In the genomic region with DNA sequence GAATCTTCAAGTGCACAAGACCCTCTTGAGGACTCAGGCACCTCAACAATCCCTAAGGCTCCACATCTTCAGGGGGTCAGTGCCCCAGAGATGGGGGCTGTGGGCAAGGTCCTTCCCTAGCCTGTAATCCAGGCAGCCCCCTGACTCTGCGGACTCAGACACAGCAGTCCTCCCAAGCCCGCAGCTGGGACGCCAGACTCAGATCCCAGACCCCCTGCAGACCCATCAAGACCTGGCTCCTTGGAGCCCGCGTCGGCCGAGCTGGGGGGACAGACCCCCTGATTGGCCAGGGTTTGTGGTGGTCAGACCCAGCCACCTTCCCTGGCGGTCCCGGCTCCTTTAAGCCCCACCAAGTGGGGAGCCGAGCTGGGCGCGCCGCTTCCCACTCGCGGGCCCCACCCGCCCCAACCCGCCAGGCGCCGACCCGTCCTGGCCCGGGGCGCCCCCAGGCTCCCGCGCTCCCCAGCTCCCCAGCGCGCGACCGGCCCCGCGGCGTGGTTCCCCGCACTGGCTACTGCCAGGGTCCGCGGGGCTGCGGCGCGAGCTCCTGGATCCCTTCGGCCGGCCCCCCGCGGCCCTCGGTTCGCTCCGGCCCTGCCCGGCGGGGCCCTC, we compare ENCODE assay signal across 8 cellular contexts. TPM values are rescaled to one million over a fixed set of nuclear protein-coding genes. Genes with fewer than 3 reads are reported as not detected.
DNase-seq lines count a peak whose midpoint lies in the region; TF ChIP-seq lines count a peak whose summit lies in the region.

No MANE protein-coding gene starts in this region.

- peak overlapping the region in 6 of 7 donors; percentile 15 to 69 (median 48) for H3K27ac Mint-ChIP-seq in CD14-positive monocyte
- peak overlapping the region; percentile 44 for H3K27ac Mint-ChIP-seq in osteocyte (ENCODE audit: unreplicated experiment)

- H3K27ac ChIP-seq in SJSA1, result no peak overlapping the region

- H3K9me3 Mint-ChIP-seq in CD14-positive monocyte (peaks cover 0 to 2% (median 0%) of the 10 kb centered on the region in 7 donors), osteocyte (ENCODE audit: unreplicated experiment) (no peaks in the 10 kb centered on the region)

- H3K4me3 ChIP-seq in SJSA1 (peak overlapping the region; percentile 59), foreskin fibroblast (ENCODE audit: low read depth in 1 of 2, low read length in 2 of 2) (peak overlapping the region; percentile 63 to 93)

- TF ChIP-seq CTCF in CD14-positive monocyte (IDR thresholded peaks at IDR 0.05) (no peak), foreskin fibroblast (IDR thresholded peaks at IDR 0.05; ENCODE audit: low read depth, low read length) (no peak), osteocyte (IDR thresholded peaks at IDR 0.05) (no peak)

- peak overlapping the region; percentile 81 to 92 for H3K4me3 Mint-ChIP-seq in CD14-positive monocyte
- peak overlapping the region; percentile 80 for H3K4me3 Mint-ChIP-seq in osteocyte (ENCODE audit: unreplicated experiment)

- H3K36me3 Mint-ChIP-seq in CD14-positive monocyte, result peaks cover 5 to 8% of the 10 kb centered on the region in 2 donors
- no peaks in the 10 kb centered on the region for H3K36me3 Mint-ChIP-seq in osteocyte (ENCODE audit: unreplicated experiment)

- peaks cover 71% of the 10 kb centered on the region for H3K4me1 Mint-ChIP-seq in CD14-positive monocyte
- H3K4me1 Mint-ChIP-seq in osteocyte (ENCODE audit: unreplicated experiment), result peaks cover 58% of the 10 kb centered on the region

- peaks cover 45% of the 10 kb centered on the region for H3K4me1 ChIP-seq in SJSA1 (replicated peaks)

- DNase-seq in CD14-positive monocyte (ENCODE audit: low spot score), result no peak
- peak in 1 of 2 experiments; percentile 45 for DNase-seq in SJSA1 (ENCODE audit: low read depth in 1 of 2, low spot score in 2 of 2)
- no peak for DNase-seq in foreskin fibroblast
- DNase-seq in osteocyte (ENCODE audit: extremely low spot score, unreplicated experiment), result no peak
- DNase-seq in NK-92 (lab: John Stamatoyannopoulos, UW; ENCODE audit: unreplicated experiment), result no peak
- no peak for DNase-seq in D341Med (ENCODE audit: low spot score)
- no peak for DNase-seq in HEK293T (ENCODE audit: extremely low spot score)
- no peak for DNase-seq in NCI-H446 treated with DMSO at 0.1 percent for 48 hours (lab: John Stamatoyannopoulos, UW)

- peaks cover 13 to 20% (median 17%) of the 10 kb centered on the region in 3 donors for H3K27me3 Mint-ChIP-seq in CD14-positive monocyte (ENCODE audit: low read depth in 3 of 3)
- no peaks in the 10 kb centered on the region for H3K27me3 Mint-ChIP-seq in osteocyte (ENCODE audit: unreplicated experiment)

- POLR2A ChIA-PET in HEK293T (lab: Yijun Ruan, JAX), result no interaction called here

- no peaks in the 10 kb centered on the region for H3K9me3 ChIP-seq in SJSA1 (replicated peaks)

- H3K27me3 ChIP-seq in SJSA1 (replicated peaks), result no peaks in the 10 kb centered on the region

- intact Hi-C loops in CD14-positive monocyte (cut with micrococcal nuclease), result loop anchor here in 1 of 2 donors (5.0 kb wide), 1 partner anchor 52 kb away; no protein-coding TSS in a partner anchor

- H3K36me3 ChIP-seq in SJSA1, result peaks cover 5% of the 10 kb centered on the region; the same call in 1 of the 2 replicates

- CTCF ChIA-PET in HEK293T (lab: Yijun Ruan, JAX), result no interaction called here

TF ChIP-seq in HEK293T, 16 proteins besides CTCF, POLR2A, EP300 and RAD21:
- TF ChIP-seq SUZ12 (IDR thresholded peaks at IDR 0.05), result no peak
- TF ChIP-seq FOXM1 (IDR thresholded peaks at IDR 0.05; ENCODE audit: borderline replicate concordance), result no peak
- no peak for TF ChIP-seq FOXA1 (IDR thresholded peaks at IDR 0.05)
- no peak for TF ChIP-seq ZNF384 (IDR thresholded peaks at IDR 0.05)
- TF ChIP-seq CTBP1 (IDR thresholded peaks at IDR 0.05; ENCODE audit: borderline replicate concordance), result no peak
- no peak for TF ChIP-seq L3MBTL2 (conservative IDR thresholded peaks at IDR 0.05)
- no peak for TF ChIP-seq NFRKB (IDR thresholded peaks at IDR 0.05)

RNA-seq across cellular contexts. Expression of a gene that starts 0.5 kb away (rescaled TPM):
- polyA plus RNA-seq in CD14-positive monocyte, result 1 to 10 TPM; 3.1 to 6.8 TPM
- 45.3 and 46.0 TPM in 2 replicates for total RNA-seq in SJSA1 (2014; rRNA removed; shearing (Covaris generic))
- total RNA-seq in osteocyte, result 47.7 and 47.9 TPM in 2 replicates

RNA-seq across cellular contexts. Expression of a gene that starts 54.0 kb away (rescaled TPM):
- not detected for polyA plus RNA-seq in CD14-positive monocyte
- total RNA-seq in SJSA1 (2014; rRNA removed; shearing (Covaris generic)), result not detected in 2 replicates
- total RNA-seq in osteocyte, result not detected in 2 replicates
